In the genomic region with DNA sequence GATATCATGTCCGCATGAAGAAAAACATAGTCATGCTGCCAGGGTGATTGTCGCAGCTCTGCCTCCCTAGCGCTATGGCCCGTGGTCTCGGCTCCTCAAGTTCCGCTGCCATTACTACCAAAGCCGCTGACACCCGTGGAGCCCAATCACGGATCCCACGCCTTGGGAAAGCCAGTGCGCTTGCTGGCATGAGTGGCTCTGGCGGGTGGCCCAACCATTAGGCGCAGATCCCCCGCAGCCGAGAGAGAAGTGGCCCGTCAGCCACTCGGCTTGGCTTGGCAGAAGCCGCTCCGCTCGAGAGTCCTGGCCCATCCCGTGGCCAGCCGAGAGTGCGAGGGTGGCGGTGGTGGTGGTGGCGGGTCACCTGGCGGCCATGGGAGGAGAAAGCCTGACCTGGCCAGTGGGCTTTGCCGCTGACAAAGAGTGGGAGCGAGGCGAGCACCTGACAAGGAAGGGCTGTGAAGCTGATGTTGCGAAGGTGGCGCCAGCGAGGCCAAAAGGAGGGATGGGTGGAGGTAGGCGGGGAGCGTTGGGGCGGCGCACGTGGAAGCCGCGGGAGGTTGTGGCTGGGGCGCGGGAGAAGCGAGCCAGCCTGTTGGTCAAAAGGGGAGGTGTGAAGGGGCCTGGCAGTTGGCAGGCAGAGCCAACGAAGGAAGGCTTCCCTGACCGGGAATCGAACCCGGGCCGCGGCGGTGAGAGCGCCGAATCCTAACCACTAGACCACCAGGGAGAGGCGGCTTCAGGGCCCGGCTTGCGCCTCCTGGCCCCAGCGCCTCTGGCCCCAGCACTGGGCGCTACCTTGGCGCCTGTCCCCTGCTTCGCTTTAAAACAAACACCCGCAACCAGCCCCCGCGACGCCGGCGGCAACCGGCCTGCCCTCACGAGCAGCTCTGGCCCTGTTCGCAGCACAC, we compare ENCODE assay signal across 9 cellular contexts. TPM values are rescaled to one million over a fixed set of nuclear protein-coding genes. Genes with fewer than 3 reads are reported as not detected.
DNase-seq lines count a peak whose midpoint lies in the region; ATAC-seq and TF ChIP-seq lines count a peak whose summit lies in the region.
"Not testable (repeated sequence)": the region's sequence is repeated elsewhere in the genome, so short reads cannot be mapped to it uniquely, and the experiment has no call there.
"Had no signal": no experiment of that assay in that cellular context is flagged by ENCODE, and none has a peak within 500 bp of the region (broad histone marks: within the 10 kb centered on the region; RNA-seq: fewer than 3 reads in every experiment).

No MANE protein-coding gene starts in this region.

- not testable (repeated sequence) for TF ChIP-seq EP300 in upper lobe of left lung (IDR thresholded peaks at IDR 0.05)

- not testable (repeated sequence) for TF ChIP-seq POLR2A in upper lobe of left lung (IDR thresholded peaks at IDR 0.05)

- H3K27me3 Mint-ChIP-seq in naive thymus-derived CD4-positive, alpha-beta T cell = not testable (repeated sequence)

- WGBS in upper lobe of left lung, 2 donors = 32 to 61% methylated on average over 8 to 17 of the region's 67 CpGs

- not testable (repeated sequence) for TF ChIP-seq CTCF in dorsolateral prefrontal cortex (IDR thresholded peaks at IDR 0.05 in 54 of 56, conservative IDR thresholded peaks at IDR 0.05 in 2 of 56; ENCODE audit: low read depth in 1 of 56, partially characterized antibody in 56 of 56); upper lobe of left lung (IDR thresholded peaks at IDR 0.05)

- H3K36me3 Mint-ChIP-seq in naive thymus-derived CD4-positive, alpha-beta T cell = not testable (repeated sequence)

- ATAC-seq in GM18868 (IDR thresholded peaks at IDR 0.05; ENCODE audit: unreplicated experiment) (peak; percentile 76), GM21526 (IDR thresholded peaks at IDR 0.05; ENCODE audit: low FRiP score, unreplicated experiment) (peak; percentile 52), HG02943 (IDR thresholded peaks at IDR 0.05; ENCODE audit: low read depth, unreplicated experiment) (peak; percentile 77), HG03520 (IDR thresholded peaks at IDR 0.05; ENCODE audit: unreplicated experiment) (peak; percentile 50), upper lobe of left lung (ENCODE audit: low FRiP score in 2 of 2) (peak; percentile 54 to 67)
- peak; percentile 34 for ATAC-seq in naive thymus-derived CD4-positive, alpha-beta T cell

- H3K4me1 Mint-ChIP-seq in naive thymus-derived CD4-positive, alpha-beta T cell = not testable (repeated sequence)

- intact Hi-C loops in dorsolateral prefrontal cortex (cut with DNase I); naive thymus-derived CD4-positive, alpha-beta T cell (cut with micrococcal nuclease): not testable (repeated sequence)

- H3K9me3 ChIP-seq in naive thymus-derived CD4-positive, alpha-beta T cell (ENCODE audit: control insufficient read depth in 2 of 3, low read length in 3 of 3); upper lobe of left lung: not testable (repeated sequence)

- H3K27ac ChIP-seq in dorsolateral prefrontal cortex; naive thymus-derived CD4-positive, alpha-beta T cell (ENCODE audit: low read depth, low read length); upper lobe of left lung: not testable (repeated sequence)

- H3K4me3 ChIP-seq in dorsolateral prefrontal cortex; naive thymus-derived CD4-positive, alpha-beta T cell (ENCODE audit: low read length); upper lobe of left lung: not testable (repeated sequence)

- H3K4me3 Mint-ChIP-seq in naive thymus-derived CD4-positive, alpha-beta T cell = not testable (repeated sequence)

- peaks cover 0 to 19% (median 4%) of the 10 kb centered on the region in 45 donors for H3K27me3 ChIP-seq in dorsolateral prefrontal cortex
- not testable (repeated sequence) for H3K27me3 ChIP-seq in naive thymus-derived CD4-positive, alpha-beta T cell (ENCODE audit: control insufficient read depth in 2 of 2, insufficient read depth in 2 of 2, low read length in 2 of 2); upper lobe of left lung

- not testable (repeated sequence) for H3K9me3 Mint-ChIP-seq in naive thymus-derived CD4-positive, alpha-beta T cell

- H3K36me3 ChIP-seq in naive thymus-derived CD4-positive, alpha-beta T cell (ENCODE audit: control insufficient read depth in 2 of 3, insufficient read depth in 3 of 3, low read length in 3 of 3); upper lobe of left lung: not testable (repeated sequence)

- not testable (repeated sequence) for H3K27ac Mint-ChIP-seq in naive thymus-derived CD4-positive, alpha-beta T cell

- CTCF ChIA-PET in naive thymus-derived CD4-positive, alpha-beta T cell (lab: Charles Lee) = not testable (repeated sequence)

- DNase-seq in activated CD8-positive, alpha-beta memory T cell treated with anti-CD3 and anti-CD28 coated beads for 24 hours = peak; percentile 80
- DNase-seq in dorsolateral prefrontal cortex = peak in 7 of 10 donors; percentile 47 to 68 (median 54)
- DNase-seq in naive thymus-derived CD4-positive, alpha-beta T cell = peak in 3 of 9 donors; percentile 4 to 41 (median 14)
- peak; percentile 42 to 91 for DNase-seq in upper lobe of left lung

- not testable (repeated sequence) for H3K4me1 ChIP-seq in naive thymus-derived CD4-positive, alpha-beta T cell (ENCODE audit: control insufficient read depth in 2 of 2, insufficient read depth in 2 of 2, low read length in 2 of 2); upper lobe of left lung

- POLR2A ChIA-PET in naive thymus-derived CD4-positive, alpha-beta T cell (lab: Charles Lee) = not testable (repeated sequence)

RNA-seq across cellular contexts. Expression of a gene that starts 51.1 kb away (rescaled TPM):
- total RNA-seq in dorsolateral prefrontal cortex (10 to 100 TPM in 97 of 120 experiments, 1 to 10 TPM in 23; 5.0 to 71.8 (median 18.1) TPM), upper lobe of left lung (100 to 1,000 TPM in 4 of 6 donors, 10 to 100 TPM in 2; 94.6 to 273 (median 160) TPM)
- total RNA-seq in naive thymus-derived CD4-positive, alpha-beta T cell = 10 to 100 TPM in 1 of 5 experiments, 1 to 10 TPM in 3, not detected in 1; 2.7 to 91.5 (median 6.4) TPM
- polyA plus RNA-seq in naive thymus-derived CD4-positive, alpha-beta T cell = under 1 TPM; 0.17 to 0.21 TPM
- polyA plus RNA-seq: CD4-positive, alpha-beta memory T cell had no signal
